ENCODE assay signal across 21 cellular contexts in genomic region chr2:47725808-47726207, GRCh38. TPM values are rescaled to one million over a fixed set of nuclear protein-coding genes. Genes with fewer than 3 reads are reported as not detected.
DNase-seq lines count a peak whose midpoint lies in the region; ATAC-seq, FAIRE-seq and TF ChIP-seq lines count a peak whose summit lies in the region.
"Had no signal": no experiment of that assay in that cellular context is flagged by ENCODE, and none has a peak within 500 bp of the region (broad histone marks: within the 10 kb centered on the region; RNA-seq: fewer than 3 reads in every experiment).

No MANE protein-coding gene starts in this region.

- H3K27me3 ChIP-seq in HepG2 (ENCODE audit: control insufficient read depth in 1 of 2, insufficient read depth in 2 of 2, low read length in 2 of 2) (peaks cover 0 to 4% of the 10 kb centered on the region in 2 experiments; a peak in 1 of 5 replicates), right lobe of liver (no peaks in the 10 kb centered on the region), Karpas-422 (ENCODE audit: low read length) (no peaks in the 10 kb centered on the region)
- H3K27me3 ChIP-seq: upper lobe of left lung had no signal

- in situ Hi-C loops in HepG2 (cut with HindIII; ENCODE audit: extremely low pct_ligation_motif_present, low pct_unique_long_range_greater_than_20kb): no loop called here

- H3K36me3 ChIP-seq in HepG2 (replicated peaks in 1 of 2; ENCODE audit: control insufficient read depth in 1 of 2, insufficient read depth in 2 of 2, low read length in 2 of 2): no peaks in the 10 kb centered on the region
- no peaks in the 10 kb centered on the region for H3K36me3 ChIP-seq in right lobe of liver
- peaks cover 16% of the 10 kb centered on the region for H3K36me3 ChIP-seq in Karpas-422 (ENCODE audit: insufficient read depth, low read length)
- H3K36me3 ChIP-seq: HAP-1, upper lobe of left lung had no signal

- H3K4me3 Mint-ChIP-seq in stimulated activated naive B cell treated with anti-CD40 and anti-IgM and Interleukin-4, amounts not matched to agents 10 μg/mL and 1 μg/mL and 100 μg/mL, for 72 hours: no peak overlapping the region
- H3K4me3 Mint-ChIP-seq: activated CD8-positive, alpha-beta T cell treated with anti-CD3 and anti-CD28 coated beads for 36 hours; endodermal cell; T-helper 2 cell treated with Interferon-gamma antibody and Interleukin-4, amounts not matched to agents 5 μg/mL and 100 μg/mL, for 36 hours had no signal

- no peaks in the 10 kb centered on the region for H3K79me2 ChIP-seq in HepG2 (ENCODE audit: insufficient read depth, low read length)
- H3K79me2 ChIP-seq in Karpas-422 (ENCODE audit: low read length): peaks cover 22% of the 10 kb centered on the region

- no peak for TF ChIP-seq EP300 in HepG2 (IDR thresholded peaks at IDR 0.05; ENCODE audit: low read depth in 2 of 2, low read length in 2 of 2)
- no peak for TF ChIP-seq EP300 in HepG2 (CRISPR knock-in tag; IDR thresholded peaks at IDR 0.05; ENCODE audit: borderline replicate concordance)

- POLR2A ChIA-PET in HepG2 (lab: Yijun Ruan, JAX): no interaction called here

- CTCF ChIA-PET in HepG2 (lab: Yijun Ruan, JAX; ENCODE audit: low intra/inter-chr PET ratio, low total read pairs): no interaction called here

- H3K9me2 ChIP-seq in Karpas-422 (replicated peaks; ENCODE audit: insufficient read depth, low read length): no peaks in the 10 kb centered on the region

- DNase-seq in HepG2 (ENCODE audit: low spot score): no peak
- no peak for DNase-seq in right lobe of liver
- DNase-seq in Karpas-422: peak; percentile 95
- peak; percentile 30 for DNase-seq in choroid plexus epithelial cell (ENCODE audit: low read depth)
- DNase-seq in stimulated activated naive B cell treated with anti-CD40 and anti-IgM and Interleukin-4, amounts not matched to agents 10 μg/mL and 1 μg/mL and 100 μg/mL, for 72 hours: no peak
- DNase-seq in DMS153 (lab: John Stamatoyannopoulos, UW): no peak
- no peak for DNase-seq in HUDEP-2 (lab: John Stamatoyannopoulos, UW; ENCODE audit: unreplicated experiment in 76 of 76)
- DNase-seq in activated CD4-positive, CD25-positive, alpha-beta regulatory T cell treated with anti-CD3 and anti-CD28 coated beads, Interleukin-2, amount 50 U/mL, for 72 hours: no peak
- DNase-seq: 8988T; activated CD4-positive, CD25-positive, alpha-beta regulatory T cell; activated CD8-positive, alpha-beta T cell treated with anti-CD3 and anti-CD28 coated beads for 36 hours; amniotic stem cell; cortex of kidney; endodermal cell; glutamatergic neuron; NCI-H1417; NCI-H2081 treated with DMSO at 0.1 percent for 48 hours; upper lobe of left lung had no signal

- no peak for TF ChIP-seq RAD21 in HepG2 (CRISPR knock-in tag; IDR thresholded peaks at IDR 0.05)

- H3K4me2 ChIP-seq in HepG2 (ENCODE audit: low read depth, low read length) (no peak overlapping the region), Karpas-422 (ENCODE audit: low read depth, low read length, poor library complexity, severe bottlenecking) (peak overlapping the region; percentile 67)

- H3K4me3 ChIP-seq in HepG2 (replicated peaks in 1 of 3; ENCODE audit: insufficient read depth in 1 of 3, low read depth in 2 of 3, low read length in 3 of 3) (no peak overlapping the region), right lobe of liver (no peak overlapping the region), Karpas-422 (ENCODE audit: low read length) (peak overlapping the region; percentile 52), choroid plexus epithelial cell (ENCODE audit: low read depth, low read length) (no peak overlapping the region)
- H3K4me3 ChIP-seq: HAP-1, SK-N-MC, upper lobe of left lung had no signal

- WGBS in HepG2 (ENCODE audit: low lambda C conversion rate): 48% methylated on average over 2 of the region's 2 CpGs
- WGBS in right lobe of liver (ENCODE audit: insufficient coverage, low coverage, low lambda C conversion rate, missing lambda C conversion rate): 83% methylated on average over 2 of the region's 2 CpGs

- intact Hi-C loops in HepG2 (cut with micrococcal nuclease; ENCODE audit: unreplicated experiment): no loop called here
- intact Hi-C loops in right lobe of liver (cut with DNase I): no loop called here

- H3K4me1 ChIP-seq in HepG2 (ENCODE audit: insufficient read depth, low read length): no peaks in the 10 kb centered on the region
- no peaks in the 10 kb centered on the region for H3K4me1 ChIP-seq in right lobe of liver
- peaks cover 79% of the 10 kb centered on the region for H3K4me1 ChIP-seq in Karpas-422 (ENCODE audit: low read length)
- H3K4me1 ChIP-seq: upper lobe of left lung had no signal

- peaks cover 0 to 3% of the 10 kb centered on the region in 2 donors for H3K36me3 Mint-ChIP-seq in stimulated activated naive B cell treated with anti-CD40 and anti-IgM and Interleukin-4, amounts not matched to agents 10 μg/mL and 1 μg/mL and 100 μg/mL, for 72 hours

- FAIRE-seq in HepG2 (lab: Jason Lieb, UNC): no peak

- peaks cover 0 to 4% of the 10 kb centered on the region in 2 donors for H3K9me3 Mint-ChIP-seq in stimulated activated naive B cell treated with anti-CD40 and anti-IgM and Interleukin-4, amounts not matched to agents 10 μg/mL and 1 μg/mL and 100 μg/mL, for 72 hours
- H3K9me3 Mint-ChIP-seq: activated CD8-positive, alpha-beta T cell treated with anti-CD3 and anti-CD28 coated beads for 36 hours; T-helper 2 cell treated with Interferon-gamma antibody and Interleukin-4, amounts not matched to agents 5 μg/mL and 100 μg/mL, for 36 hours had no signal

- BruUV-seq in HepG2 (replicated peaks; lab: Mats Ljungman, UMichigan): no TSS peak

- 0 out of 3 replicates have a peak, but pooled peaks have one; percentile 30 for ATAC-seq in HepG2
- no peak for ATAC-seq in right lobe of liver
- ATAC-seq in stimulated activated naive B cell treated with anti-CD40 and anti-IgM and Interleukin-4, amounts not matched to agents 10 μg/mL and 1 μg/mL and 100 μg/mL, for 72 hours (replicated peaks): peak; percentile 24
- ATAC-seq: activated CD8-positive, alpha-beta T cell treated with anti-CD3 and anti-CD28 coated beads for 36 hours had no signal

- no peak overlapping the region for H3K27ac ChIP-seq in HepG2 (ENCODE audit: extremely low read length, insufficient read depth, low read length)
- no peak overlapping the region for H3K27ac ChIP-seq in right lobe of liver
- peak overlapping the region; percentile 99 for H3K27ac ChIP-seq in Karpas-422 (ENCODE audit: low read length)
- H3K27ac ChIP-seq: SK-N-MC, upper lobe of left lung had no signal

- no peak overlapping the region for H3K9ac ChIP-seq in HepG2 (ENCODE audit: insufficient read depth, low read depth, low read length)
- peak overlapping the region; percentile 79 for H3K9ac ChIP-seq in Karpas-422 (ENCODE audit: low read length)

- H3K27ac Mint-ChIP-seq in stimulated activated naive B cell treated with anti-CD40 and anti-IgM and Interleukin-4, amounts not matched to agents 10 μg/mL and 1 μg/mL and 100 μg/mL, for 72 hours: peak overlapping the region; percentile 98
- H3K27ac Mint-ChIP-seq: activated CD8-positive, alpha-beta T cell treated with anti-CD3 and anti-CD28 coated beads for 36 hours; T-helper 2 cell treated with Interferon-gamma antibody and Interleukin-4, amounts not matched to agents 5 μg/mL and 100 μg/mL, for 36 hours had no signal

- H3K9me3 ChIP-seq in HepG2 (ENCODE audit: low read length) (0 out of 2 replicates have a peak, but pooled peaks cover 4% of the 10 kb centered on the region), right lobe of liver (no peaks in the 10 kb centered on the region), Karpas-422 (ENCODE audit: low read length) (no peaks in the 10 kb centered on the region)
- H3K9me3 ChIP-seq: HAP-1, upper lobe of left lung had no signal

- no peaks in the 10 kb centered on the region for H3K27me3 Mint-ChIP-seq in stimulated activated naive B cell treated with anti-CD40 and anti-IgM and Interleukin-4, amounts not matched to agents 10 μg/mL and 1 μg/mL and 100 μg/mL, for 72 hours
- H3K27me3 Mint-ChIP-seq: activated CD8-positive, alpha-beta T cell treated with anti-CD3 and anti-CD28 coated beads for 36 hours had no signal

- H3K4me1 Mint-ChIP-seq in stimulated activated naive B cell treated with anti-CD40 and anti-IgM and Interleukin-4, amounts not matched to agents 10 μg/mL and 1 μg/mL and 100 μg/mL, for 72 hours: peaks cover 30 to 51% of the 10 kb centered on the region in 2 donors

- TF ChIP-seq POLR2A in HepG2 (IDR thresholded peaks at IDR 0.05; ENCODE audit: insufficient read depth in 1 of 2, low read depth in 2 of 2, low read length in 2 of 2) (no peak), right lobe of liver (IDR thresholded peaks at IDR 0.05) (no peak)

- H2AFZ ChIP-seq in HepG2 (ENCODE audit: low read length) (no peak overlapping the region), Karpas-422 (ENCODE audit: low read length) (no peak overlapping the region)

- H4K20me1 ChIP-seq in HepG2 (ENCODE audit: insufficient read depth, low read length) (no peaks in the 10 kb centered on the region), Karpas-422 (ENCODE audit: insufficient read depth, low read depth, low read length) (no peaks in the 10 kb centered on the region)

- TF ChIP-seq CTCF in HepG2 (CRISPR knock-in tag; IDR thresholded peaks at IDR 0.05): no peak
- TF ChIP-seq CTCF in right lobe of liver (IDR thresholded peaks at IDR 0.05): no peak
- TF ChIP-seq CTCF in choroid plexus epithelial cell (conservative IDR thresholded peaks at IDR 0.05; ENCODE audit: low read depth, low read length): no peak

RNA-seq across cellular contexts. Expression of gene MSH6, which starts 57.1 kb away (rescaled TPM):
- 113 and 168 TPM in 2 replicates for total RNA-seq in HepG2 (2016; rRNA removed; fragmentation: Illumina TruSeq; extraction: Trizol)
- total RNA-seq in HepG2 (2016; cell fraction: cytosol; rRNA removed; fragmentation: Illumina TruSeq; extraction: Trizol; ENCODE audit: low read depth): 5.9 and 6.7 TPM in 2 replicates
- total RNA-seq in HepG2 (2016; cell fraction: insoluble cytoplasmic fraction; rRNA removed; fragmentation: Illumina TruSeq; extraction: Trizol): 111 and 163 TPM in 2 replicates
- total RNA-seq in HepG2 (2016; cell fraction: membrane; rRNA removed; fragmentation: Illumina TruSeq; extraction: Trizol): 14.7 and 15.3 TPM in 2 replicates
- total RNA-seq in HepG2 (2016; cell fraction: nucleus; rRNA removed; fragmentation: Illumina TruSeq; extraction: Trizol): 64.0 and 69.2 TPM in 2 replicates
- polyA plus RNA-seq in HepG2 (2011; rRNA removed): 18.1 and 20.8 TPM in 2 replicates
- 9.8 and 13.1 TPM in 2 replicates for polyA plus RNA-seq in HepG2 (2011; cell fraction: cytosol; rRNA removed)
- 12.9 and 13.6 TPM in 2 replicates for polyA plus RNA-seq in HepG2 (2011; cell fraction: nucleus; rRNA removed)
- polyA plus RNA-seq in HepG2 (2012): 27.8 and 54.9 TPM in 2 replicates
- polyA plus RNA-seq in HepG2 (2016; cell fraction: cytosol; fragmentation: Illumina TruSeq; extraction: Trizol; ENCODE audit: low read depth): 0.76 and 1.1 TPM in 2 replicates
- polyA plus RNA-seq in HepG2 (2016; cell fraction: insoluble cytoplasmic fraction; fragmentation: Illumina TruSeq; extraction: Trizol; ENCODE audit: low read depth): 91.7 and 97.3 TPM in 2 replicates
- polyA plus RNA-seq in HepG2 (2016; cell fraction: membrane; fragmentation: Illumina TruSeq; extraction: Trizol; ENCODE audit: low read depth): 2.1 and 3.5 TPM in 2 replicates
- 63.1 and 63.5 TPM in 2 replicates for polyA plus RNA-seq in HepG2 (2016; cell fraction: nucleus; fragmentation: Illumina TruSeq; extraction: Trizol; ENCODE audit: insufficient read depth, low read depth)
- polyA minus RNA-seq in HepG2 (2011; rRNA and poly(A)+ RNA removed; ENCODE audit: low replicate concordance): 14.9 and 32.3 TPM in 2 replicates
- 31.4 and 36.9 TPM in 2 replicates for polyA minus RNA-seq in HepG2 (2011; cell fraction: cytosol; rRNA and poly(A)+ RNA removed)
- 36.4 and 40.2 TPM in 2 replicates for polyA minus RNA-seq in HepG2 (2011; cell fraction: nucleus; rRNA and poly(A)+ RNA removed)
- total RNA-seq in right lobe of liver: 10 to 100 TPM; 19.7 to 34.7 (median 23.0) TPM
- 82.9 and 124 TPM in 2 replicates for total RNA-seq in Karpas-422 (2014; rRNA removed; shearing (Covaris generic); ENCODE audit: low replicate concordance)

Comparison
In these comparisons a context has a peak if more than half of its experiments do, and no peak if none do; other contexts are left out.
1. ATAC-seq: peak in HepG2 (single experiment) and stimulated activated naive B cell treated with anti-CD40 and anti-IgM and Interleukin-4, amounts not matched to agents 10 μg/mL and 1 μg/mL and 100 μg/mL, for 72 hours (2 of 2); none in right lobe of liver (0 of 4).
2. DNase-seq: peak in Karpas-422 (single experiment) and choroid plexus epithelial cell (single experiment); none in HepG2 (single experiment), right lobe of liver (0 of 3), stimulated activated naive B cell treated with anti-CD40 and anti-IgM and Interleukin-4, amounts not matched to agents 10 μg/mL and 1 μg/mL and 100 μg/mL, for 72 hours (single experiment), DMS153 (single experiment), HUDEP-2 (0 of 76) and activated CD4-positive, CD25-positive, alpha-beta regulatory T cell treated with anti-CD3 and anti-CD28 coated beads, Interleukin-2, amount 50 U/mL, for 72 hours (single experiment).